Comparison of ENCODE assay signal across 8 cellular contexts in the genomic region with DNA sequence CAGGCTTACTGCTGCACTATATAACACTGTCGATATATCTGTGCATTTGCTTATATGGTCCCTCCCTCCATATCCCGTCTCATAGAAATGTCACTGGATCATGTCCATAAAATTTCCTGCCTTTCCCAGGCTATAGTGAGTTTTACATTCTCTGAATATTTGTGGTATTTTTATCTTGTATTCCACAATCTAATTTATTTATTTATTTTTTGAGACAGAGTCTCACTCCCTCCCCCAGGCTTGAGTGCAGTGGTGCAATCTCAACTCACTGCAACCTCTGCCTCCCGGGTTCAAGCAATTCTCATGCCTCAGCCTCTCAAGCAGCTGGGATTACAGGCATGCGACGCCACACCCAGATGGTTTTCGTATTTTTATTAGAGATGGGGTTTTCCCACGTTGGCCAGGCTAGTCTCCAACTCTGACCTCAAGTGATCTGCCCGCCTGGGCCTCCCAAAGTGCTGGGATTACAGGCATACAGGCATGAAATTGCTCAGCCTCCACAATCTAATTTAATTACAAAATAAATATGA. TPM values are rescaled to one million over a fixed set of nuclear protein-coding genes. Genes with fewer than 3 reads are reported as not detected.
DNase-seq lines count a peak whose midpoint lies in the region; ATAC-seq and TF ChIP-seq lines count a peak whose summit lies in the region.

No MANE protein-coding gene starts in this region.

- H3K79me2 ChIP-seq in PC-9 (ENCODE audit: low read depth), result peaks cover 56% of the 10 kb centered on the region

- peak overlapping the region; percentile 60 for H3K27ac Mint-ChIP-seq in nephron progenitor cell
- no peak overlapping the region for H3K27ac Mint-ChIP-seq in effector memory CD8-positive, alpha-beta T cell

- peak overlapping the region; percentile 41 for H3K4me2 ChIP-seq in PC-9

- BruUV-seq in PC-9 (replicated peaks; lab: Mats Ljungman, UMichigan), result no TSS peak

- CTCF ChIA-PET in PC-9 (lab: Charles Lee), result no interaction called here

- H3K27me3 ChIP-seq in BE2C (no peaks in the 10 kb centered on the region), PC-9 (ENCODE audit: insufficient read depth, low read depth) (no peaks in the 10 kb centered on the region)

- POLR2A ChIA-PET in PC-9 (lab: Charles Lee; ENCODE audit: unreplicated experiment), result interaction anchor here (0.6 kb wide), 1 partner anchor 55 kb away, joined by 3 read pairs; no protein-coding TSS in a partner anchor

- no peak for ATAC-seq in effector memory CD8-positive, alpha-beta T cell (replicated peaks)

- no peak overlapping the region for H2AFZ ChIP-seq in PC-9

- peak overlapping the region; percentile 66 for H3K27ac ChIP-seq in PC-9

- peaks cover 28% of the 10 kb centered on the region for H3K36me3 Mint-ChIP-seq in nephron progenitor cell (ENCODE audit: low read depth)
- peaks cover 20% of the 10 kb centered on the region for H3K36me3 Mint-ChIP-seq in effector memory CD8-positive, alpha-beta T cell (ENCODE audit: insufficient read depth)

- no peak for TF ChIP-seq CTCF in BE2C (IDR thresholded peaks at IDR 0.05; ENCODE audit: low read depth, low read length)
- no peak for TF ChIP-seq CTCF in PC-9 (conservative IDR thresholded peaks at IDR 0.05)
- no peak for TF ChIP-seq CTCF in epithelial cell of proximal tubule (conservative IDR thresholded peaks at IDR 0.05; ENCODE audit: low read depth, low read length)
- TF ChIP-seq CTCF in nephron progenitor cell (IDR thresholded peaks at IDR 0.05), result no peak

- intact Hi-C loops in PC-9 (cut with micrococcal nuclease; ENCODE audit: unreplicated experiment), result loop anchor here (2.0 to 5.0 kb wide), 2 partner anchors 13 to 576 kb away; a partner anchor contains a TSS

- H4K20me1 ChIP-seq in PC-9 (ENCODE audit: insufficient read depth), result no peaks in the 10 kb centered on the region

- H3K4me3 Mint-ChIP-seq in nephron progenitor cell, result no peak overlapping the region
- H3K4me3 Mint-ChIP-seq in effector memory CD8-positive, alpha-beta T cell, result no peak overlapping the region

- H3K9me3 ChIP-seq in BE2C, result no peaks in the 10 kb centered on the region
- H3K9me3 ChIP-seq in PC-9 (ENCODE audit: insufficient read depth, low read depth), result no peaks in the 10 kb centered on the region

- no peaks in the 10 kb centered on the region for H3K27me3 Mint-ChIP-seq in nephron progenitor cell (ENCODE audit: low read depth, poor library complexity)
- H3K27me3 Mint-ChIP-seq in effector memory CD8-positive, alpha-beta T cell, result no peaks in the 10 kb centered on the region

- DNase-seq in BE2C (peak; percentile 9), PC-9 (peak; percentile 72 to 84), epithelial cell of proximal tubule (ENCODE audit: low read depth) (peak; percentile 63), nephron progenitor cell (no peak), C1 segment of cervical spinal cord (lab: John Stamatoyannopoulos, UW) (no peak), cerebellar cortex (ENCODE audit: low spot score) (no peak), NCI-H2081 treated with DMSO at 0.1 percent for 48 hours (lab: John Stamatoyannopoulos, UW) (no peak)
- no peak for DNase-seq in effector memory CD8-positive, alpha-beta T cell

- peaks cover 25% of the 10 kb centered on the region for H3K4me1 Mint-ChIP-seq in nephron progenitor cell
- H3K4me1 Mint-ChIP-seq in effector memory CD8-positive, alpha-beta T cell (ENCODE audit: low read depth in 2 of 2), result peaks cover 8 to 21% of the 10 kb centered on the region in 2 donors

- H3K4me1 ChIP-seq in BE2C, result peaks cover 18% of the 10 kb centered on the region
- peaks cover 29% of the 10 kb centered on the region for H3K4me1 ChIP-seq in PC-9 (replicated peaks; ENCODE audit: insufficient read depth)

- H3K9me2 ChIP-seq in PC-9 (ENCODE audit: insufficient read depth), result no peaks in the 10 kb centered on the region

- peaks cover 20% of the 10 kb centered on the region for H3K9me3 Mint-ChIP-seq in nephron progenitor cell
- H3K9me3 Mint-ChIP-seq in effector memory CD8-positive, alpha-beta T cell, result no peaks in the 10 kb centered on the region

- peaks cover 24% of the 10 kb centered on the region for H3K36me3 ChIP-seq in BE2C
- peaks cover 18% of the 10 kb centered on the region; the same call in 1 of the 2 replicates for H3K36me3 ChIP-seq in PC-9 (ENCODE audit: low read depth)

- peaks cover 37% of the 10 kb centered on the region for H3F3A ChIP-seq in PC-9 (ENCODE audit: insufficient read depth, low read depth)

- H3K4me3 ChIP-seq in BE2C (ENCODE audit: low read depth, low read length), result no peak overlapping the region
- H3K4me3 ChIP-seq in PC-9, result no peak overlapping the region
- H3K4me3 ChIP-seq in epithelial cell of proximal tubule (ENCODE audit: low read depth, low read length), result no peak overlapping the region

RNA-seq across cellular contexts. Expression of a gene that starts 12.9 kb away (rescaled TPM):
- polyA plus RNA-seq in BE2C (2012; ENCODE audit: insufficient read depth, insufficient read length, low read depth), result 14.4 TPM
- 21.6 and 24.6 TPM in 2 replicates for total RNA-seq in PC-9 (2021)
- total RNA-seq in epithelial cell of proximal tubule, result 22.9 and 25.3 TPM in 2 replicates

Comparison
In these comparisons a context has a peak if more than half of its experiments do, and no peak if none do; other contexts are left out.
1. DNase-seq: peak in BE2C (single experiment), PC-9 (2 of 2) and epithelial cell of proximal tubule (single experiment); none in nephron progenitor cell (single experiment), C1 segment of cervical spinal cord (0 of 14), effector memory CD8-positive, alpha-beta T cell (0 of 3), cerebellar cortex (single experiment) and NCI-H2081 treated with DMSO at 0.1 percent for 48 hours (single experiment).